8 cellular contexts compared by ENCODE assay signal in the genomic region with DNA sequence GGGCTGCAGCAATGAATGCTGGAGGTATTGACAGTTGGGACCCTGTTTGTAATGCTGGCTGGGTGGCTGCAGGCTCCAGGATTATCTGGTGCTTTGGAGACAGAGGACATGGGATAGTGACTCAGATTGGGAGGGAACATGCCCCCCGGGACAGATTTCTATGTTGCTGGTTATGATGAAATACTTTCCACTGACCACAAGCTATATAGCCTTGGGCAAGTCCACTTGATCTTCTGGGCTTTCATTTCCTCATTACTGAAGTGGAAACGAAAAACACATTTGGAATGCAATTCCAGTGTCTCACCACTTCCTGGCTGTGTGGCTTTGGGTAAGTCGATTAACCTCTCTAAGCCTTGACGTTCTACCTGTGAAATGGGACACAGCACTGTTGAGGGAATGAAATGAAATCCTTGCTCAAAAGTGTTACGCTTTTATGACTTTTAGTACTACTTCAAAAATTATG. TPM values are rescaled to one million over a fixed set of nuclear protein-coding genes. Genes with fewer than 3 reads are reported as not detected.
DNase-seq lines count a peak whose midpoint lies in the region; ATAC-seq, FAIRE-seq and TF ChIP-seq lines count a peak whose summit lies in the region.

No MANE protein-coding gene starts in this region.

- peak; percentile 69 for FAIRE-seq in HTR-8/SVneo (lab: Jason Lieb, UNC)

- 47% methylated on average over 5 of the region's 5 CpGs for WGBS in right cardiac atrium
- 57 to 64% methylated on average over 5 of the region's 5 CpGs for WGBS in thyroid gland, 2 donors

- no peak overlapping the region for H2AFZ ChIP-seq in neural progenitor cell (replicated peaks)

- no peak overlapping the region for H3K9ac ChIP-seq in neural progenitor cell

- H3K9me3 ChIP-seq in right cardiac atrium (ENCODE audit: control insufficient read depth, low read length) (no peaks in the 10 kb centered on the region), thyroid gland (no peaks in the 10 kb centered on the region), neural progenitor cell (ENCODE audit: low read depth) (no peaks in the 10 kb centered on the region)

- H4K20me1 ChIP-seq in neural progenitor cell (ENCODE audit: low read depth), result no peaks in the 10 kb centered on the region

- TF ChIP-seq CTCF in thyroid gland (IDR thresholded peaks at IDR 0.05) (peak in 1 of 6 experiments; percentile 6), neural progenitor cell (IDR thresholded peaks at IDR 0.05) (no peak), GM13976 (IDR thresholded peaks at IDR 0.05; ENCODE audit: borderline replicate concordance, control extremely low read depth, extremely low read depth, insufficient read depth, missing control alignments) (no peak)

- peaks cover 35% of the 10 kb centered on the region for H3K4me1 Mint-ChIP-seq in activated CD4-positive, alpha-beta memory T cell treated with anti-CD3 and anti-CD28 coated beads for 36 hours (ENCODE audit: low read depth)
- H3K4me1 Mint-ChIP-seq in neural progenitor cell, result peaks cover 4% of the 10 kb centered on the region

- no peaks in the 10 kb centered on the region for H3K79me2 ChIP-seq in neural progenitor cell (ENCODE audit: low read depth)

- peak overlapping the region; percentile 30 for H3K27ac ChIP-seq in right cardiac atrium (ENCODE audit: low read length)
- peak overlapping the region; percentile 13 to 57 (median 41) for H3K27ac ChIP-seq in thyroid gland
- no peak overlapping the region for H3K27ac ChIP-seq in neural progenitor cell

- ATAC-seq in GM19351 (IDR thresholded peaks at IDR 0.05; ENCODE audit: unreplicated experiment) (peak; percentile 79), right cardiac atrium (peak; percentile 93 to 95)

- H3K36me3 Mint-ChIP-seq in activated CD4-positive, alpha-beta memory T cell treated with anti-CD3 and anti-CD28 coated beads for 36 hours, result no peaks in the 10 kb centered on the region
- H3K36me3 Mint-ChIP-seq in neural progenitor cell, result no peaks in the 10 kb centered on the region

- intact Hi-C loops in activated CD4-positive, alpha-beta memory T cell treated with anti-CD3 and anti-CD28 coated beads for 36 hours (cut with micrococcal nuclease), result no loop called here
- intact Hi-C loops in right cardiac atrium (cut with DNase I) (no loop called here), thyroid gland (cut with DNase I) (no loop called here)

- no peaks in the 10 kb centered on the region for H3F3A ChIP-seq in neural progenitor cell (ENCODE audit: low read depth)

- no peaks in the 10 kb centered on the region for H3K9me3 Mint-ChIP-seq in activated CD4-positive, alpha-beta memory T cell treated with anti-CD3 and anti-CD28 coated beads for 36 hours
- H3K9me3 Mint-ChIP-seq in neural progenitor cell, result no peaks in the 10 kb centered on the region

- peak; percentile 86 for DNase-seq in HTR-8/SVneo (ENCODE audit: insufficient read length, low spot score)
- DNase-seq in activated CD4-positive, alpha-beta memory T cell treated with anti-CD3 and anti-CD28 coated beads for 36 hours, result peak; percentile 34
- peak; percentile 77 to 86 (median 86) for DNase-seq in right cardiac atrium
- peak in 1 of 2 donors; percentile 45 for DNase-seq in thyroid gland
- DNase-seq in neural progenitor cell (ENCODE audit: low spot score), result no peak
- no peak for DNase-seq in activated CD8-positive, alpha-beta memory T cell treated with anti-CD3 and anti-CD28 coated beads for 24 hours
- DNase-seq in GM13976 (ENCODE audit: low spot score), result no peak

- no peak overlapping the region for H3K4me3 ChIP-seq in right cardiac atrium (ENCODE audit: low read length)
- H3K4me3 ChIP-seq in thyroid gland (replicated peaks in 1 of 3), result no peak overlapping the region
- no peak overlapping the region for H3K4me3 ChIP-seq in neural progenitor cell

- no peaks in the 10 kb centered on the region for H3K27me3 ChIP-seq in right cardiac atrium (ENCODE audit: control insufficient read depth, insufficient read depth)
- H3K27me3 ChIP-seq in thyroid gland, result no peaks in the 10 kb centered on the region
- no peaks in the 10 kb centered on the region for H3K27me3 ChIP-seq in neural progenitor cell

- peak overlapping the region; percentile 44 for H3K27ac Mint-ChIP-seq in activated CD4-positive, alpha-beta memory T cell treated with anti-CD3 and anti-CD28 coated beads for 36 hours
- H3K27ac Mint-ChIP-seq in neural progenitor cell, result no peak overlapping the region

- peaks cover 2% of the 10 kb centered on the region for H3K4me1 ChIP-seq in right cardiac atrium (ENCODE audit: control insufficient read depth, insufficient read depth, low read length)
- peaks cover 14 to 27% of the 10 kb centered on the region in 2 donors for H3K4me1 ChIP-seq in thyroid gland
- H3K4me1 ChIP-seq in neural progenitor cell, result no peaks in the 10 kb centered on the region

- no peak overlapping the region for H3K4me3 Mint-ChIP-seq in activated CD4-positive, alpha-beta memory T cell treated with anti-CD3 and anti-CD28 coated beads for 36 hours
- H3K4me3 Mint-ChIP-seq in neural progenitor cell, result no peak overlapping the region

- TF ChIP-seq POLR2A in thyroid gland (IDR thresholded peaks at IDR 0.05), result no peak

- no peaks in the 10 kb centered on the region for H3K36me3 ChIP-seq in thyroid gland
- H3K36me3 ChIP-seq in neural progenitor cell, result no peaks in the 10 kb centered on the region

- no peaks in the 10 kb centered on the region for H3K27me3 Mint-ChIP-seq in activated CD4-positive, alpha-beta memory T cell treated with anti-CD3 and anti-CD28 coated beads for 36 hours
- H3K27me3 Mint-ChIP-seq in neural progenitor cell (ENCODE audit: insufficient read depth, low read depth), result peaks cover 6% of the 10 kb centered on the region

- CTCF ChIA-PET in activated CD4-positive, alpha-beta memory T cell treated with anti-CD3 and anti-CD28 coated beads for 36 hours (lab: Charles Lee), result no interaction called here

- POLR2A ChIA-PET in activated CD4-positive, alpha-beta memory T cell treated with anti-CD3 and anti-CD28 coated beads for 36 hours (lab: Charles Lee), result no interaction called here

- H3K4me2 ChIP-seq in neural progenitor cell, result no peak overlapping the region

- in situ Hi-C loops in GM13976 (cut with MboI; ENCODE audit: low sequenced_read_pairs, unreplicated experiment), result no loop called here

RNA-seq across cellular contexts. Expression of a gene that starts 6.3 kb away (rescaled TPM):
- total RNA-seq in activated CD4-positive, alpha-beta memory T cell treated with anti-CD3 and anti-CD28 coated beads for 36 hours, result 10 to 100 TPM; 44.0 to 51.6 TPM
- total RNA-seq in right cardiac atrium (10 to 100 TPM; 73.8 to 96.1 (median 76.6) TPM), thyroid gland (100 to 1,000 TPM in 2 of 4 donors, 10 to 100 TPM in 2; 58.3 to 135 (median 109) TPM), neural progenitor cell (ENCODE audit: low replicate concordance) (12.2 and 19.1 TPM in 2 replicates)
- 43.1 TPM for polyA plus RNA-seq in right cardiac atrium

RNA-seq across cellular contexts. Expression of a gene that starts 29.4 kb away (rescaled TPM):
- total RNA-seq in activated CD4-positive, alpha-beta memory T cell treated with anti-CD3 and anti-CD28 coated beads for 36 hours, result 10 to 100 TPM; 18.7 to 22.0 TPM
- total RNA-seq in right cardiac atrium (10 to 100 TPM; 10.1 to 15.5 (median 14.2) TPM), thyroid gland (10 to 100 TPM; 26.6 to 39.6 (median 32.8) TPM), neural progenitor cell (ENCODE audit: low replicate concordance) (13.7 and 22.5 TPM in 2 replicates)
- polyA plus RNA-seq in right cardiac atrium, result 11.6 TPM

RNA-seq across cellular contexts. Expression of a gene that starts 29.7 kb away (rescaled TPM):
- 100 to 1,000 TPM; 107 to 109 TPM for total RNA-seq in activated CD4-positive, alpha-beta memory T cell treated with anti-CD3 and anti-CD28 coated beads for 36 hours
- 10 to 100 TPM; 27.5 to 36.1 (median 31.3) TPM for total RNA-seq in right cardiac atrium
- polyA plus RNA-seq in right cardiac atrium, result 17.2 TPM
- 10 to 100 TPM; 59.9 to 79.3 (median 68.8) TPM for total RNA-seq in thyroid gland
- total RNA-seq in neural progenitor cell (ENCODE audit: low replicate concordance), result 36.9 and 72.9 TPM in 2 replicates

Comparison
In these comparisons a context has a peak if more than half of its experiments do, and no peak if none do; other contexts are left out.
1. DNase-seq: peak in HTR-8/SVneo (single experiment), activated CD4-positive, alpha-beta memory T cell treated with anti-CD3 and anti-CD28 coated beads for 36 hours (single experiment) and right cardiac atrium (3 of 3); none in neural progenitor cell (single experiment), activated CD8-positive, alpha-beta memory T cell treated with anti-CD3 and anti-CD28 coated beads for 24 hours (single experiment) and GM13976 (single experiment).